Comparison of ENCODE assay signal across 8 cellular contexts in the genomic region with DNA sequence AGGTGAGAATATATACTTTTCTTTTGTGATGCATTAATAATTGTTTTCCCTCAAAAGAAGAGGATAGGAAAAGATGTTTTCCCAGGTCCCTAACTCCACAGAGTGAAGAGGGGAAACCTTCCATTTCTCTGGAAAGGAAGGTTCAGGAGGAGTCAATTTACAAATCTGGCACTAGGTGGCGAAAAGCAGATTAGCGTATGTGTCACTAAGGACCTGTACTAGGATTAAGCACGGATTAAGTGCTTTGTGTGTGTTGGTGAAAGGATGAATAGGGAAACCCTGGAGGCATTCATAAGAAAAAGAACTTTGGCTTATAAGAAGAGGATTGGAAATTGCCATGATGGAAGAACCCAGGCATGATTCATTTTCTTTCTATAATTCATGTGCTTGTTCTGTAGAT.
DNase-seq lines count a peak whose midpoint lies in the region; ATAC-seq and TF ChIP-seq lines count a peak whose summit lies in the region.

No MANE protein-coding gene starts in this region.

- no peak overlapping the region for H2AFZ ChIP-seq in OCI-LY3 (ENCODE audit: low read depth, low read length)

- no peak overlapping the region for H3K9ac ChIP-seq in OCI-LY3 (ENCODE audit: low read length)

- H3K9me3 ChIP-seq in OCI-LY3 (ENCODE audit: insufficient read depth, low read length): no peaks in the 10 kb centered on the region

- ATAC-seq in GM21723 (IDR thresholded peaks at IDR 0.05; ENCODE audit: unreplicated experiment) (peak; percentile 48), HG02571 (IDR thresholded peaks at IDR 0.05; ENCODE audit: unreplicated experiment) (no peak), GM19397 (IDR thresholded peaks at IDR 0.05; ENCODE audit: unreplicated experiment) (no peak)

- H4K20me1 ChIP-seq in OCI-LY3 (ENCODE audit: insufficient read depth, low read length): no peaks in the 10 kb centered on the region

- DNase-seq in AG09309 (ENCODE audit: low read depth): peak; percentile 1
- DNase-seq in fibroblast of villous mesenchyme (ENCODE audit: low read depth): peak; percentile 13
- no peak for DNase-seq in COLO829 (ENCODE audit: low spot score)
- DNase-seq in GM19240 (ENCODE audit: insufficient read length, low spot score): no peak

- H3K4me3 ChIP-seq in AG09309 (ENCODE audit: control insufficient read depth, low read depth, low read length) (no peak overlapping the region), OCI-LY3 (ENCODE audit: low read length) (no peak overlapping the region), fibroblast of villous mesenchyme (ENCODE audit: low read depth, low read length) (no peak overlapping the region)

- no peak overlapping the region for H3K27ac ChIP-seq in OCI-LY3 (ENCODE audit: low read length)

- no peaks in the 10 kb centered on the region for H3K79me2 ChIP-seq in OCI-LY3 (ENCODE audit: low read length)

- TF ChIP-seq CTCF in AG09309 (IDR thresholded peaks at IDR 0.05; ENCODE audit: control insufficient read depth, insufficient read depth, low read depth, low read length, missing control alignments) (peak; percentile 52), OCI-LY3 (IDR thresholded peaks at IDR 0.05; ENCODE audit: low read depth, low read length) (peak; percentile 83), fibroblast of villous mesenchyme (IDR thresholded peaks at IDR 0.05; ENCODE audit: insufficient read depth, low read depth, low read length) (peak; percentile 38)

- peaks cover 48% of the 10 kb centered on the region for H3K27me3 ChIP-seq in OCI-LY3 (ENCODE audit: low read depth, low read length)

- H3K4me1 ChIP-seq in OCI-LY3 (ENCODE audit: low read length): peaks cover 3% of the 10 kb centered on the region; the same call in 1 of the 2 replicates

- H3K4me2 ChIP-seq in OCI-LY3 (ENCODE audit: low read length): no peak overlapping the region

- H3K36me3 ChIP-seq in OCI-LY3 (replicated peaks; ENCODE audit: low read depth, low read length): no peaks in the 10 kb centered on the region

Comparison
In these comparisons a context has a peak if more than half of its experiments do, and no peak if none do; other contexts are left out.
1. DNase-seq: peak in AG09309 (single experiment) and fibroblast of villous mesenchyme (single experiment); none in COLO829 (single experiment) and GM19240 (single experiment).
2. Peak in every context shown above with its lines, with median percentiles within 50 percentile points of each other: CTCF ChIP-seq.